In genomic region chr1:17062751-17063150, GRCh38 we compare ENCODE assay signal across 1 cellular context. TPM values are rescaled to one million over a fixed set of nuclear protein-coding genes. Genes with fewer than 3 reads are reported as not detected.
"Had no signal": no experiment of that assay in that cellular context is flagged by ENCODE, and none has a peak within 500 bp of the region (broad histone marks: within the 10 kb centered on the region; RNA-seq: fewer than 3 reads in every experiment).

No MANE protein-coding gene starts in this region.

RNA-seq across cellular contexts. Expression of gene PADI2, which starts 56.5 kb away (rescaled TPM):
- total RNA-seq: T-helper 1 cell treated with Interleukin-12 subunit alpha and Interleukin-12 subunit beta and Interleukin-4 antibody, amounts not matched to agents 30 ng/mL and 1 ng/mL, for 36 hours had no signal
